8 cellular contexts compared by ENCODE assay signal in the genomic region with DNA sequence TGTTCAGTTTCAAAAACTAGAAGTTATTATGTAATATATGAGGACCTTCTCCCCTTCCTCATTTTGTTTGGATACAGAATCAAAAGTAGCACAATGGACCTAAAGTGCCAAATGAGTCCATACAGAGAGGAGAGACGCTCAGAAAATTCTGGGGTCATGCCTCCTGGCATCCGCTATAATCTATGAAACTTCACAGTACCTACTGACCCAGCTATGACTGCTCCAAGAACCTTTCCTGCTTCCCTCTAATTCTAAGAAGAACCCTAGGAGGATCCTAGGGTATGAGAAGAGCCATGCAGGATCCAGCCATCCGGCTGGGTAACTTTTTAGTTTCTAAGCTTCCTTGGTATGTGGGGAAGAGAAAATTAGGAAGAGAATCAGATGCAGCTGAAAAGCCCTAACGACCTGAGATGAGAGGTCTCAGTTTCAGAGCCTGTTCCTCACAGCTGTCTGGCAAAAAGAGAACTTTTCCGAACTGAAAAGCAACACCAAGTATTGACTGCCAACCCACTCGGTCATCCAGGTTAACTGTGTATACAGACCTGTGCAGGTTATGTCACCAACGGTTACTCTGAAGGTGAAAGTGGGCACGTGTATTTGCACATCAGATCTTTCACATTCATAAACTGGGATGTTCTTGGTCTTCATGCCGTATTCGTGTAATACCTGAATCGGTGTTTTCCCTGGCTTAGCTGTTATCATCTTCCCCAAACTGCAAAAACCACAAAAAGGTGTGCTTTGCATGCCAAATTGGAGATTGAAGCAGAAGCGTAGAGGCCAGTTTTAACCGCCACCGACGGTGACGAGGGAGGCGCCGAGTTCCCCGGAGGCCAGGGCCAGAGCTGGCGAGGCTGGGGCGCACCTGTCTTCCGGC. TPM values are rescaled to one million over a fixed set of nuclear protein-coding genes. Genes with fewer than 3 reads are reported as not detected.
DNase-seq lines count a peak whose midpoint lies in the region; ATAC-seq and TF ChIP-seq lines count a peak whose summit lies in the region.

No MANE protein-coding gene starts in this region.

- H3K27ac Mint-ChIP-seq in brain: peak overlapping the region; percentile 50 to 94 (median 87)

- WGBS in lung, 2 donors: 6 to 8% methylated on average over 22 of the region's 22 CpGs
- 3 to 6% methylated on average over 16 to 22 of the region's 22 CpGs for WGBS in tibial nerve, 2 donors

- peak overlapping the region; percentile 83 for H3K27ac ChIP-seq in KMS-11
- H3K27ac ChIP-seq in lung (ENCODE audit: low read depth in 1 of 2, low read length in 1 of 2): peak overlapping the region; percentile 97 to 98
- H3K27ac ChIP-seq in tibial nerve: peak overlapping the region; percentile 96 to 99 (median 98)

- H3K36me3 ChIP-seq in KMS-11 (ENCODE audit: insufficient read depth): peaks cover 8% of the 10 kb centered on the region; the same call in 1 of the 2 replicates
- peaks cover 0 to 12% of the 10 kb centered on the region in 2 donors for H3K36me3 ChIP-seq in lung (ENCODE audit: control insufficient read depth in 2 of 2, insufficient read depth in 2 of 2, low read length in 2 of 2)
- H3K36me3 ChIP-seq in tibial nerve: peaks cover 0 to 33% (median 6%) of the 10 kb centered on the region in 3 donors

- H3K36me3 Mint-ChIP-seq in brain: peaks cover 38% of the 10 kb centered on the region

- no peaks in the 10 kb centered on the region for H3K9me3 Mint-ChIP-seq in brain

- no peaks in the 10 kb centered on the region for H3K27me3 ChIP-seq in KMS-11 (ENCODE audit: insufficient read depth, low read depth)
- H3K27me3 ChIP-seq in lung (ENCODE audit: control insufficient read depth, insufficient read depth): no peaks in the 10 kb centered on the region
- no peaks in the 10 kb centered on the region for H3K27me3 ChIP-seq in tibial nerve

- H3K9me3 ChIP-seq in lung (ENCODE audit: control insufficient read depth in 2 of 2, insufficient read depth in 1 of 2, low read length in 1 of 2) (no peaks in the 10 kb centered on the region), tibial nerve (no peaks in the 10 kb centered on the region)

- H3K4me1 ChIP-seq in KMS-11 (ENCODE audit: low read depth, poor library complexity, severe bottlenecking) (peaks cover 29% of the 10 kb centered on the region), lung (ENCODE audit: control insufficient read depth in 2 of 2, insufficient read depth in 2 of 2, low read length in 2 of 2) (peaks cover 4 to 10% of the 10 kb centered on the region in 2 donors), tibial nerve (peaks cover 0 to 32% (median 16%) of the 10 kb centered on the region in 4 donors)

- peak overlapping the region; percentile 94 for H3K4me2 ChIP-seq in KMS-11

- TF ChIP-seq POLR2A in tibial nerve (IDR thresholded peaks at IDR 0.05): no peak

- peak overlapping the region; percentile 87 for H3K4me3 ChIP-seq in KMS-11 (IDR thresholded peaks at IDR 0.05; ENCODE audit: insufficient read depth, low read depth, low read length)
- H3K4me3 ChIP-seq in lung: peak overlapping the region; percentile 72
- peak overlapping the region; percentile 78 to 99 (median 92) for H3K4me3 ChIP-seq in tibial nerve

- peak overlapping the region; percentile 81 for H3K9ac ChIP-seq in KMS-11

- peak overlapping the region; percentile 88 to 95 (median 90) for H3K4me3 Mint-ChIP-seq in brain

- no peak for DNase-seq in activated CD4-positive, CD25-positive, alpha-beta regulatory T cell treated with anti-CD3 and anti-CD28 coated beads, Interleukin-2, amount 50 U/mL, for 72 hours
- DNase-seq in lung (ENCODE audit: low spot score) (no peak), tibial nerve (ENCODE audit: low spot score in 2 of 2) (no peak), NCI-H2227 (lab: John Stamatoyannopoulos, UW; ENCODE audit: unreplicated experiment) (no peak)

- H4K20me1 ChIP-seq in KMS-11 (ENCODE audit: insufficient read depth): no peaks in the 10 kb centered on the region

- H2AFZ ChIP-seq in KMS-11 (ENCODE audit: low read depth): peak overlapping the region; percentile 52

- H3K27me3 Mint-ChIP-seq in brain: peaks cover 4% of the 10 kb centered on the region

- no peak for TF ChIP-seq EP300 in tibial nerve (IDR thresholded peaks at IDR 0.05)

- no peak for TF ChIP-seq CTCF in KMS-11 (conservative IDR thresholded peaks at IDR 0.05; ENCODE audit: low read depth, low read length)
- TF ChIP-seq CTCF in brain (conservative IDR thresholded peaks at IDR 0.05): no peak
- TF ChIP-seq CTCF in lung (IDR thresholded peaks at IDR 0.05; ENCODE audit: control extremely low read depth, extremely low read depth): no peak
- TF ChIP-seq CTCF in tibial nerve (IDR thresholded peaks at IDR 0.05): no peak

- ATAC-seq in activated CD4-positive, CD25-positive, alpha-beta regulatory T cell treated with anti-CD3 and anti-CD28 coated beads, Interleukin-2, amount 50 U/mL, for 24 hours: peak; percentile 10 to 15
- peak; percentile 42 for ATAC-seq in GM21825 (IDR thresholded peaks at IDR 0.05; ENCODE audit: unreplicated experiment)
- no peak for ATAC-seq in lung (ENCODE audit: insufficient read depth, low FRiP score)

- H3K79me2 ChIP-seq in KMS-11 (ENCODE audit: insufficient read depth, low read depth): peaks cover 16% of the 10 kb centered on the region; the same call in 1 of the 2 replicates

- H3K4me1 Mint-ChIP-seq in brain: peaks cover 41% of the 10 kb centered on the region

RNA-seq across cellular contexts. Expression of gene PRKRA, which starts 1.0 kb away (rescaled TPM):
- polyA plus RNA-seq in brain (ENCODE audit: insufficient read depth, low read depth, low replicate concordance) (54.4 TPM), lung (10 to 100 TPM; 26.8 to 46.3 TPM)
- total RNA-seq in lung (10 to 100 TPM; 41.0 to 68.5 TPM), tibial nerve (10 to 100 TPM; 37.3 to 52.1 (median 45.5) TPM)

RNA-seq across cellular contexts. Expression of gene PJVK, which starts 1.2 kb away (rescaled TPM):
- 0.22 TPM for polyA plus RNA-seq in brain (ENCODE audit: insufficient read depth, low read depth, low replicate concordance)
- total RNA-seq in lung: 1 to 10 TPM; 4.0 to 5.0 TPM
- polyA plus RNA-seq in lung: 1 to 10 TPM in 1 of 2 donors, under 1 TPM in 1; 0.82 to 5.7 TPM
- total RNA-seq in tibial nerve: 1 to 10 TPM; 5.1 to 9.6 (median 6.8) TPM

RNA-seq across cellular contexts. Expression of gene FKBP7, which starts 28.5 kb away (rescaled TPM):
- polyA plus RNA-seq in brain (ENCODE audit: insufficient read depth, low read depth, low replicate concordance) (11.1 TPM), lung (1 to 10 TPM; 6.6 to 7.7 TPM)
- total RNA-seq in lung (10 to 100 TPM in 1 of 2 donors, 1 to 10 TPM in 1; 7.7 to 53.3 TPM), tibial nerve (10 to 100 TPM; 12.3 to 26.0 (median 17.5) TPM)

RNA-seq across cellular contexts. Expression of gene PLEKHA3, which starts 30.3 kb away (rescaled TPM):
- polyA plus RNA-seq in brain (ENCODE audit: insufficient read depth, low read depth, low replicate concordance) (6.4 TPM), lung (1 to 10 TPM; 2.8 to 7.3 TPM)
- total RNA-seq in lung (10 to 100 TPM; 17.4 to 23.7 TPM), tibial nerve (10 to 100 TPM in 2 of 4 donors, 1 to 10 TPM in 2; 7.2 to 14.4 (median 10.4) TPM)
